In genomic region chr1:78432016-78432415, GRCh38 we compare ENCODE assay signal across 25 cellular contexts. TPM values are rescaled to one million over a fixed set of nuclear protein-coding genes. Genes with fewer than 3 reads are reported as not detected.
"Had no signal": no experiment of that assay in that cellular context is flagged by ENCODE, and none has a peak within 500 bp of the region (broad histone marks: within the 10 kb centered on the region; RNA-seq: fewer than 3 reads in every experiment).

No MANE protein-coding gene starts in this region.

- H3K27me3 ChIP-seq: pancreas, stomach, testis, thyroid gland, upper lobe of right lung had no signal

- H3K4me3 ChIP-seq: left ventricle myocardium inferior, lung, mucosa of descending colon, pancreas, prostate gland, skin epidermis, stomach, testis, thyroid gland, upper lobe of right lung had no signal

- H3K4me3 Mint-ChIP-seq: immature natural killer cell; naive thymus-derived CD4-positive, alpha-beta T cell; natural killer cell treated with Interleukin-12 subunit alpha and Interleukin-12 subunit beta and Interleukin-15 and Interleukin-18, amount 100 ng/mL, for 72 hours; stimulated activated naive B cell treated with anti-CD40 and anti-IgM and Interleukin-4, amounts not matched to agents 10 μg/mL and 1 μg/mL and 100 μg/mL, for 72 hours had no signal

- H3K27ac Mint-ChIP-seq: immature natural killer cell; naive thymus-derived CD4-positive, alpha-beta T cell; natural killer cell treated with Interleukin-12 subunit alpha and Interleukin-12 subunit beta and Interleukin-15 and Interleukin-18, amount 100 ng/mL, for 72 hours; stimulated activated naive B cell treated with anti-CD40 and anti-IgM and Interleukin-4, amounts not matched to agents 10 μg/mL and 1 μg/mL and 100 μg/mL, for 72 hours had no signal

- H3K9me3 ChIP-seq: mucosa of descending colon, pancreas, prostate gland, stomach, testis, thyroid gland, upper lobe of right lung had no signal

- H3K36me3 ChIP-seq: left ventricle myocardium inferior, pancreas, prostate gland, stomach, thyroid gland, upper lobe of right lung had no signal

- DNase-seq: hypothalamus; immature natural killer cell; left colon; left ventricle myocardium inferior; midbrain; mucosa of descending colon; naive thymus-derived CD4-positive, alpha-beta T cell; retina; right cardiac atrium; stimulated activated CD4-positive, alpha-beta T cell treated with anti-CD3 and anti-CD28 coated beads, Interleukin-12 subunit alpha, Interleukin-12 subunit beta, amount 100 ng/mL, for 4 hours; stimulated activated CD4-positive, alpha-beta T cell treated with anti-CD3 and anti-CD28 coated beads, Interleukin-15, amount 100 ng/mL, for 24 hours; stimulated activated CD4-positive, alpha-beta T cell treated with anti-CD3 and anti-CD28 coated beads, Interleukin-2, amount 100 ng/mL, for 24 hours; stimulated activated CD4-positive, alpha-beta T cell treated with anti-CD3 and anti-CD28 coated beads, Interleukin-4, amount 100 ng/mL, for 1 hour; stimulated activated naive B cell treated with anti-CD40 and anti-IgM and Interleukin-4, amounts not matched to agents 10 μg/mL and 1 μg/mL and 100 μg/mL, for 72 hours; stimulated activated naive CD8-positive, alpha-beta T cell treated with anti-CD3 and anti-CD28 coated beads, Interleukin-15, Interleukin-2, amounts not matched to agents 100 U/mL and 50 U/mL, for 24 hours; stomach; testis; thyroid gland; trophoblast cell; upper lobe of right lung had no signal

- H3K27ac ChIP-seq: left ventricle myocardium inferior, pancreas, prostate gland, skin epidermis, stomach, testis, thyroid gland, upper lobe of right lung had no signal

- H3K36me3 Mint-ChIP-seq: immature natural killer cell; stimulated activated naive B cell treated with anti-CD40 and anti-IgM and Interleukin-4, amounts not matched to agents 10 μg/mL and 1 μg/mL and 100 μg/mL, for 72 hours had no signal

- H3K4me1 Mint-ChIP-seq: immature natural killer cell; naive thymus-derived CD4-positive, alpha-beta T cell; stimulated activated naive B cell treated with anti-CD40 and anti-IgM and Interleukin-4, amounts not matched to agents 10 μg/mL and 1 μg/mL and 100 μg/mL, for 72 hours had no signal

- H3K4me1 ChIP-seq: left ventricle myocardium inferior, pancreas, prostate gland, stomach, testis, thyroid gland, upper lobe of right lung had no signal

- H3K27me3 Mint-ChIP-seq: natural killer cell treated with Interleukin-12 subunit alpha and Interleukin-12 subunit beta and Interleukin-15 and Interleukin-18, amount 100 ng/mL, for 72 hours; stimulated activated naive B cell treated with anti-CD40 and anti-IgM and Interleukin-4, amounts not matched to agents 10 μg/mL and 1 μg/mL and 100 μg/mL, for 72 hours had no signal

RNA-seq across cellular contexts. Expression of gene PTGFR, which starts 58.8 kb away (rescaled TPM):
- total RNA-seq: naive thymus-derived CD4-positive, alpha-beta T cell; natural killer cell treated with Interleukin-12 subunit alpha and Interleukin-12 subunit beta and Interleukin-15 and Interleukin-18, amount 100 ng/mL, for 72 hours had no signal
- polyA plus RNA-seq: immature natural killer cell; naive thymus-derived CD4-positive, alpha-beta T cell had no signal
